In genomic region chr10:125881192-125881591, GRCh38 we compare ENCODE assay signal across 10 cellular contexts. TPM values are rescaled to one million over a fixed set of nuclear protein-coding genes. Genes with fewer than 3 reads are reported as not detected.
A peak's percentile ranks its signal among the peaks of the same experiment; 100 is the strongest.
DNase-seq lines count a peak whose midpoint lies in the region; ATAC-seq, FAIRE-seq and TF ChIP-seq lines count a peak whose summit lies in the region.
"Had no signal": no experiment of that assay in that cellular context is flagged by ENCODE, and none has a peak within 500 bp of the region (broad histone marks: within the 10 kb centered on the region; RNA-seq: fewer than 3 reads in every experiment).

Gene DHX32, minus strand, starts transcription at chr10:125881292. Its CDS starts 468 bp downstream, at chr10:125880824.

- TF ChIP-seq CTCF in brain (conservative IDR thresholded peaks at IDR 0.05) = no peak

- no CpG with 5 or more reads among the region's 4 CpGs for WGBS in trophoblast cell (ENCODE audit: extremely low coverage, insufficient coverage, insufficient read length)

- ATAC-seq in HG02840 (IDR thresholded peaks at IDR 0.05; ENCODE audit: low FRiP score, unreplicated experiment) (no peak), GM21529 (IDR thresholded peaks at IDR 0.05; ENCODE audit: unreplicated experiment) (no peak)

- no peak within 1 kb of the TSS for H2AK5ac ChIP-seq in trophoblast cell (ENCODE audit: low read length)

- H3K79me2 ChIP-seq in trophoblast cell (ENCODE audit: control insufficient read depth, insufficient read depth, low read length, poor library complexity) = no peaks in the 10 kb centered on the region

- no peak for FAIRE-seq in H54 (lab: Jason Lieb, UNC)

- H3K4me3 Mint-ChIP-seq in brain = peak within 1 kb of the TSS; percentile 63 to 78 (median 71)

- no peak within 1 kb of the TSS for H3K4ac ChIP-seq in trophoblast cell (ENCODE audit: low read depth, low read length)

- no peak for DNase-seq in HT1080 (ENCODE audit: low read depth)
- DNase-seq in retina = peak; percentile 68
- no peak for DNase-seq in trophoblast cell
- DNase-seq in H54 (ENCODE audit: insufficient read length, low spot score) = no peak
- DNase-seq: activated T-cell treated with anti-CD3 and anti-CD28 coated beads, Interleukin-2, amount 50 U/mL, for 1 hour; NCI-H510A treated with DMSO at 0.1 percent for 48 hours had no signal

- H3K27me3 ChIP-seq in iPS-18a (ENCODE audit: control insufficient read depth, insufficient read depth, low read length) (no peaks in the 10 kb centered on the region), trophoblast cell (ENCODE audit: insufficient read depth, low read length) (no peaks in the 10 kb centered on the region)

- H3K36me3 ChIP-seq in iPS-18a (ENCODE audit: control insufficient read depth, low read depth, low read length) = peaks cover 5% of the 10 kb centered on the region
- H3K36me3 ChIP-seq in trophoblast cell (ENCODE audit: control insufficient read depth in 1 of 2, insufficient read depth in 2 of 2, low read length in 2 of 2) = peaks cover 8 to 10% of the 10 kb centered on the region in 2 experiments

- H3K79me1 ChIP-seq in trophoblast cell (ENCODE audit: low read length) = no peaks in the 10 kb centered on the region

- H3K23ac ChIP-seq in trophoblast cell (ENCODE audit: low read length) = no peak within 1 kb of the TSS

- H3K9me3 Mint-ChIP-seq in brain = peaks cover 4 to 9% (median 6%) of the 10 kb centered on the region in 5 experiments

- H3K27ac ChIP-seq in iPS-18a (ENCODE audit: low read length) (no peak within 1 kb of the TSS), trophoblast cell (ENCODE audit: low read depth, low read length) (no peak within 1 kb of the TSS)

- H3K4me1 ChIP-seq in iPS-18a (ENCODE audit: control insufficient read depth, low read depth, low read length) (peaks cover 32% of the 10 kb centered on the region), trophoblast cell (ENCODE audit: control insufficient read depth in 1 of 2, insufficient read depth in 2 of 2, low read length in 2 of 2) (no peaks in the 10 kb centered on the region)

- H2BK120ac ChIP-seq in trophoblast cell (ENCODE audit: insufficient read depth, low read length, poor library complexity) = no peak within 1 kb of the TSS

- no peak within 1 kb of the TSS for H3K18ac ChIP-seq in trophoblast cell (ENCODE audit: low read length)

- no peak within 1 kb of the TSS for H4K12ac ChIP-seq in trophoblast cell (ENCODE audit: low read depth, low read length)

- H2AFZ ChIP-seq in trophoblast cell (ENCODE audit: insufficient read depth, low read length, poor library complexity) = no peak within 1 kb of the TSS

- no peak within 1 kb of the TSS for H2BK5ac ChIP-seq in trophoblast cell (ENCODE audit: low read depth, low read length, poor library complexity)

- H3K9me3 ChIP-seq in iPS-18a (ENCODE audit: control insufficient read depth, low read depth, low read length) (peaks cover 7% of the 10 kb centered on the region), trophoblast cell (ENCODE audit: insufficient read depth, low read depth, low read length) (peaks cover 2% of the 10 kb centered on the region)

- peak within 1 kb of the TSS; percentile 51 to 95 (median 82) for H3K27ac Mint-ChIP-seq in brain

- H3K9ac ChIP-seq in iPS-18a (ENCODE audit: low read length) (peak within 1 kb of the TSS; percentile 14), trophoblast cell (ENCODE audit: low read length) (no peak within 1 kb of the TSS)

- H3K36me3 Mint-ChIP-seq in brain = peaks cover 46% of the 10 kb centered on the region

- H4K91ac ChIP-seq in trophoblast cell (ENCODE audit: low read depth, low read length) = no peak within 1 kb of the TSS

- peak within 1 kb of the TSS; percentile 36 for H3K4me3 ChIP-seq in iPS-18a (ENCODE audit: low read length)
- H3K4me3 ChIP-seq in trophoblast cell (ENCODE audit: low read depth, low read length) = no peak within 1 kb of the TSS

- no peak within 1 kb of the TSS for H2BK12ac ChIP-seq in trophoblast cell (ENCODE audit: low read length)

- H3K27me3 Mint-ChIP-seq in brain = no peaks in the 10 kb centered on the region

- no peak within 1 kb of the TSS for H3K14ac ChIP-seq in trophoblast cell (ENCODE audit: low read length)

- no peak within 1 kb of the TSS for H3K4me2 ChIP-seq in trophoblast cell (ENCODE audit: low read length)

- no peak for TF ChIP-seq POLR2A in H54 (IDR thresholded peaks at IDR 0.05; ENCODE audit: low read depth, low read length)

- no peak within 1 kb of the TSS for H4K8ac ChIP-seq in trophoblast cell (ENCODE audit: low read depth, low read length)

- H3K4me1 Mint-ChIP-seq in brain = peaks cover 36% of the 10 kb centered on the region

RNA-seq across cellular contexts. Expression of gene DHX32, which starts in this region (rescaled TPM):
- 28.6 and 32.7 TPM in 2 replicates for total RNA-seq in HT1080 (2014; rRNA removed; shearing (Covaris generic))
- 31.4 and 35.8 TPM in 2 replicates for polyA plus RNA-seq in HT1080 (2015; cell fraction: cytosol; rRNA removed)
- 46.2 and 46.4 TPM in 2 replicates for polyA plus RNA-seq in HT1080 (2015; cell fraction: nucleus; rRNA removed)
- polyA plus RNA-seq in brain (ENCODE audit: insufficient read depth, low read depth, low replicate concordance) = 8.9 TPM
- 50.0 and 50.2 TPM in 2 replicates for polyA plus RNA-seq in trophoblast cell (2013)
